ENCODE assay signal across 7 cellular contexts in genomic region chr12:120639771-120640721, GRCh38. TPM values are rescaled to one million over a fixed set of nuclear protein-coding genes. Genes with fewer than 3 reads are reported as not detected.
DNase-seq lines count a peak whose midpoint lies in the region; ATAC-seq and TF ChIP-seq lines count a peak whose summit lies in the region.

CABP1 (plus strand) TSS chr12:120640626; CDS start chr12:120640686, 60 bp downstream.

- TF ChIP-seq CTCF in right atrium auricular region (IDR thresholded peaks at IDR 0.05): peak; percentile 17 to 56

- DNase-seq in RKO (ENCODE audit: low spot score) (peak; percentile 26), activated gamma-delta T cell treated with Interleukin-2 at 50 U/mL for 16 hours (peak; percentile 65), right atrium auricular region (ENCODE audit: low spot score) (no peak), NK-92 (lab: John Stamatoyannopoulos, UW; ENCODE audit: unreplicated experiment) (no peak)
- peak; percentile 83 for DNase-seq in stimulated activated CD4-positive, alpha-beta T cell treated with anti-CD3 and anti-CD28 coated beads, Interleukin-15, amount 100 ng/mL, for 24 hours

- H3K36me3 ChIP-seq in right atrium auricular region: no peaks in the 10 kb centered on the region

- H3K4me1 ChIP-seq in right atrium auricular region: peaks cover 0 to 15% of the 10 kb centered on the region in 2 donors

- H3K9me3 ChIP-seq in right atrium auricular region: no peaks in the 10 kb centered on the region

- H3K27me3 ChIP-seq in right atrium auricular region: peaks cover 0 to 16% of the 10 kb centered on the region in 2 donors

- no peak within 1 kb of the TSS for H3K27ac ChIP-seq in right atrium auricular region

- ATAC-seq in GM18868 (IDR thresholded peaks at IDR 0.05; ENCODE audit: unreplicated experiment) (peak; percentile 82), HG03066 (IDR thresholded peaks at IDR 0.05; ENCODE audit: low read depth, unreplicated experiment) (peak; percentile 64)

- H3K4me3 ChIP-seq in right atrium auricular region: peak within 1 kb of the TSS; percentile 34 to 54

RNA-seq across cellular contexts. Expression of gene CABP1, which starts in this region (rescaled TPM):
- total RNA-seq in right atrium auricular region: 1 to 10 TPM in 1 of 2 donors, under 1 TPM in 1; 0.71 to 2.0 TPM

Comparison
In these comparisons a context has a peak if more than half of its experiments do, and no peak if none do; other contexts are left out.
1. DNase-seq: peak in RKO (single experiment), activated gamma-delta T cell treated with Interleukin-2 at 50 U/mL for 16 hours (single experiment) and stimulated activated CD4-positive, alpha-beta T cell treated with anti-CD3 and anti-CD28 coated beads, Interleukin-15, amount 100 ng/mL, for 24 hours (single experiment); none in right atrium auricular region (single experiment) and NK-92 (single experiment).